In the genomic region with DNA sequence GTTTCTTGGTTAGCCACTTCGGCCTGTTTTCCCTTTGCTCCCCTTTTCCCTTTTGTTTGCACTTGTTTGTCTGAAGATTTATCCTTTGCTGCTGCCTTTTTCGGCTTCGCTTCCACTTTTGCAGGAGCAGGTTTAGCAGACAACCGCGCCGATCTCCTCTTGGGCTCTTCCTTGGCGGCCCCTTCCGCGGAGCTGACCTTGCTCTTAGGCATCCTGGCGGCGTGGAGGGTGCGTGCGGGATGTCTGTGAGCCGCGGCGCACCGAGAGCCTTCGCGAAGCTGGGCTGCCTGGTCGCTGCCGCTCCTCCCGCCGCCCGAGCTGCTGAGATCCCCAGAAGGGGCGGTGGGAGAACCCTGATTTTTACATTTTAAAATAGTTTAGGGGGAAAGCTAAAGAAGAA, we compare ENCODE assay signal across 16 cellular contexts.
A peak's percentile ranks its signal among the peaks of the same experiment; 100 is the strongest.
DNase-seq lines count a peak whose midpoint lies in the region; ATAC-seq, FAIRE-seq and TF ChIP-seq lines count a peak whose summit lies in the region.
"Had no signal": no experiment of that assay in that cellular context is flagged by ENCODE, and none has a peak within 500 bp of the region (broad histone marks: within the 10 kb centered on the region; RNA-seq: fewer than 3 reads in every experiment).

No MANE protein-coding gene starts in this region.

- H3K4me1 ChIP-seq in GM23338 (ENCODE audit: insufficient read depth): no peaks in the 10 kb centered on the region; the same call in 1 of the 2 replicates
- H3K4me1 ChIP-seq: foreskin keratinocyte had no signal

- H3K4me3 ChIP-seq in GM23338 (peak overlapping the region; percentile 41), WERI-Rb-1 (ENCODE audit: low read depth, low read length) (no peak overlapping the region)

- H3K9me3 Mint-ChIP-seq in GM23338: peaks cover 13% of the 10 kb centered on the region
- H3K9me3 Mint-ChIP-seq in activated naive CD8-positive, alpha-beta T cell (ENCODE audit: low read depth): peaks cover 4% of the 10 kb centered on the region

- H3K27ac ChIP-seq in GM23338 (ENCODE audit: low read depth) (no peak overlapping the region), WERI-Rb-1 (no peak overlapping the region)
- H3K27ac ChIP-seq: foreskin keratinocyte, VCaP had no signal

- H3K36me3 ChIP-seq in GM23338 (ENCODE audit: insufficient read depth) (no peaks in the 10 kb centered on the region), WERI-Rb-1 (no peaks in the 10 kb centered on the region)

- FAIRE-seq in GM19239 (lab: Jason Lieb, UNC): no peak

- H2AFZ ChIP-seq in GM23338: no peak overlapping the region

- TF ChIP-seq CTCF in GM23338 (conservative IDR thresholded peaks at IDR 0.05; ENCODE audit: low read depth in 2 of 2) (no peak), WERI-Rb-1 (IDR thresholded peaks at IDR 0.05; ENCODE audit: low read depth, low read length) (no peak)

- no peaks in the 10 kb centered on the region for H4K20me1 ChIP-seq in GM23338 (replicated peaks; ENCODE audit: insufficient read depth)

- no peaks in the 10 kb centered on the region for H3K9me2 ChIP-seq in GM23338 (ENCODE audit: insufficient read depth)

- no peak overlapping the region for H3K27ac Mint-ChIP-seq in GM23338
- peak overlapping the region; percentile 59 for H3K27ac Mint-ChIP-seq in activated naive CD8-positive, alpha-beta T cell
- H3K27ac Mint-ChIP-seq: stimulated activated naive B cell treated with anti-CD40 and anti-IgM and Interleukin-4, amounts not matched to agents 10 μg/mL and 1 μg/mL and 100 μg/mL, for 72 hours had no signal

- H3K36me3 Mint-ChIP-seq in GM23338 (ENCODE audit: low read depth): peaks cover 4% of the 10 kb centered on the region; the same call in 2 of the 3 replicates
- peaks cover 12% of the 10 kb centered on the region for H3K36me3 Mint-ChIP-seq in activated naive CD8-positive, alpha-beta T cell

- intact Hi-C loops in head of caudate nucleus (cut with DNase I): no loop called here

- no peaks in the 10 kb centered on the region for H3F3A ChIP-seq in GM23338 (replicated peaks; ENCODE audit: low read depth)

- DNase-seq in GM23338 (ENCODE audit: low spot score) (peak; percentile 83), head of caudate nucleus (peak in 30 of 42 donors; percentile 1 to 50 (median 18)), retina (peak; percentile 31), WERI-Rb-1 (no peak), GM19239 (ENCODE audit: insufficient read length, low spot score) (no peak)
- no peak for DNase-seq in activated effector memory CD4-positive, alpha-beta T cell treated with Interleukin-2 at 50 U/mL for 16 hours
- DNase-seq: cortex of kidney; foreskin keratinocyte; NCI-H146; NCI-H774; SIG-M5; stimulated activated CD4-positive, alpha-beta T cell treated with anti-CD3 and anti-CD28 coated beads, Interleukin-1b, Interleukin-23, amount 100 ng/mL, for 48 hours; stimulated activated naive B cell treated with anti-CD40 and anti-IgM and Interleukin-4, amounts not matched to agents 10 μg/mL and 1 μg/mL and 100 μg/mL, for 72 hours had no signal

- peaks cover 2% of the 10 kb centered on the region for H3K27me3 Mint-ChIP-seq in GM23338 (ENCODE audit: insufficient read depth, low read depth, poor library complexity)
- H3K27me3 Mint-ChIP-seq in activated naive CD8-positive, alpha-beta T cell: no peaks in the 10 kb centered on the region
- H3K27me3 Mint-ChIP-seq: stimulated activated naive B cell treated with anti-CD40 and anti-IgM and Interleukin-4, amounts not matched to agents 10 μg/mL and 1 μg/mL and 100 μg/mL, for 72 hours had no signal

- peak; percentile 95 for ATAC-seq in GM23338
- ATAC-seq: foreskin keratinocyte, left colon had no signal

- H3K4me2 ChIP-seq in GM23338: peak overlapping the region; percentile 70

- no peaks in the 10 kb centered on the region for H3K9me3 ChIP-seq in WERI-Rb-1 (ENCODE audit: severe bottlenecking)

- H3K4me3 Mint-ChIP-seq in GM23338: peak overlapping the region; percentile 61
- no peak overlapping the region for H3K4me3 Mint-ChIP-seq in activated naive CD8-positive, alpha-beta T cell
- H3K4me3 Mint-ChIP-seq: stimulated activated naive B cell treated with anti-CD40 and anti-IgM and Interleukin-4, amounts not matched to agents 10 μg/mL and 1 μg/mL and 100 μg/mL, for 72 hours had no signal

- no peaks in the 10 kb centered on the region for H3K79me2 ChIP-seq in GM23338 (replicated peaks; ENCODE audit: insufficient read depth)

- H3K4me1 Mint-ChIP-seq in GM23338: peaks cover 5% of the 10 kb centered on the region; the same call in 2 of the 3 replicates
- peaks cover 76% of the 10 kb centered on the region for H3K4me1 Mint-ChIP-seq in activated naive CD8-positive, alpha-beta T cell (ENCODE audit: low read depth)

- H3K27me3 ChIP-seq in GM23338 (ENCODE audit: insufficient read depth): no peaks in the 10 kb centered on the region
- no peaks in the 10 kb centered on the region for H3K27me3 ChIP-seq in WERI-Rb-1 (ENCODE audit: insufficient read depth, low read depth, severe bottlenecking)
- H3K27me3 ChIP-seq: foreskin keratinocyte had no signal

TF ChIP-seq in GM23338, 12 proteins besides CTCF, POLR2A, EP300 and RAD21 (continues in another document):
- TF ChIP-seq ZNF114 (CRISPR knock-in tag; IDR thresholded peaks at IDR 0.05) (no peak), STAT1 (IDR thresholded peaks at IDR 0.05; ENCODE audit: unreplicated experiment) (no peak), EZH2phosphoT487 (IDR thresholded peaks at IDR 0.05; ENCODE audit: unreplicated experiment) (no peak), JUNB (IDR thresholded peaks at IDR 0.05; ENCODE audit: unreplicated experiment) (no peak)
- TF ChIP-seq, protein P1, sequence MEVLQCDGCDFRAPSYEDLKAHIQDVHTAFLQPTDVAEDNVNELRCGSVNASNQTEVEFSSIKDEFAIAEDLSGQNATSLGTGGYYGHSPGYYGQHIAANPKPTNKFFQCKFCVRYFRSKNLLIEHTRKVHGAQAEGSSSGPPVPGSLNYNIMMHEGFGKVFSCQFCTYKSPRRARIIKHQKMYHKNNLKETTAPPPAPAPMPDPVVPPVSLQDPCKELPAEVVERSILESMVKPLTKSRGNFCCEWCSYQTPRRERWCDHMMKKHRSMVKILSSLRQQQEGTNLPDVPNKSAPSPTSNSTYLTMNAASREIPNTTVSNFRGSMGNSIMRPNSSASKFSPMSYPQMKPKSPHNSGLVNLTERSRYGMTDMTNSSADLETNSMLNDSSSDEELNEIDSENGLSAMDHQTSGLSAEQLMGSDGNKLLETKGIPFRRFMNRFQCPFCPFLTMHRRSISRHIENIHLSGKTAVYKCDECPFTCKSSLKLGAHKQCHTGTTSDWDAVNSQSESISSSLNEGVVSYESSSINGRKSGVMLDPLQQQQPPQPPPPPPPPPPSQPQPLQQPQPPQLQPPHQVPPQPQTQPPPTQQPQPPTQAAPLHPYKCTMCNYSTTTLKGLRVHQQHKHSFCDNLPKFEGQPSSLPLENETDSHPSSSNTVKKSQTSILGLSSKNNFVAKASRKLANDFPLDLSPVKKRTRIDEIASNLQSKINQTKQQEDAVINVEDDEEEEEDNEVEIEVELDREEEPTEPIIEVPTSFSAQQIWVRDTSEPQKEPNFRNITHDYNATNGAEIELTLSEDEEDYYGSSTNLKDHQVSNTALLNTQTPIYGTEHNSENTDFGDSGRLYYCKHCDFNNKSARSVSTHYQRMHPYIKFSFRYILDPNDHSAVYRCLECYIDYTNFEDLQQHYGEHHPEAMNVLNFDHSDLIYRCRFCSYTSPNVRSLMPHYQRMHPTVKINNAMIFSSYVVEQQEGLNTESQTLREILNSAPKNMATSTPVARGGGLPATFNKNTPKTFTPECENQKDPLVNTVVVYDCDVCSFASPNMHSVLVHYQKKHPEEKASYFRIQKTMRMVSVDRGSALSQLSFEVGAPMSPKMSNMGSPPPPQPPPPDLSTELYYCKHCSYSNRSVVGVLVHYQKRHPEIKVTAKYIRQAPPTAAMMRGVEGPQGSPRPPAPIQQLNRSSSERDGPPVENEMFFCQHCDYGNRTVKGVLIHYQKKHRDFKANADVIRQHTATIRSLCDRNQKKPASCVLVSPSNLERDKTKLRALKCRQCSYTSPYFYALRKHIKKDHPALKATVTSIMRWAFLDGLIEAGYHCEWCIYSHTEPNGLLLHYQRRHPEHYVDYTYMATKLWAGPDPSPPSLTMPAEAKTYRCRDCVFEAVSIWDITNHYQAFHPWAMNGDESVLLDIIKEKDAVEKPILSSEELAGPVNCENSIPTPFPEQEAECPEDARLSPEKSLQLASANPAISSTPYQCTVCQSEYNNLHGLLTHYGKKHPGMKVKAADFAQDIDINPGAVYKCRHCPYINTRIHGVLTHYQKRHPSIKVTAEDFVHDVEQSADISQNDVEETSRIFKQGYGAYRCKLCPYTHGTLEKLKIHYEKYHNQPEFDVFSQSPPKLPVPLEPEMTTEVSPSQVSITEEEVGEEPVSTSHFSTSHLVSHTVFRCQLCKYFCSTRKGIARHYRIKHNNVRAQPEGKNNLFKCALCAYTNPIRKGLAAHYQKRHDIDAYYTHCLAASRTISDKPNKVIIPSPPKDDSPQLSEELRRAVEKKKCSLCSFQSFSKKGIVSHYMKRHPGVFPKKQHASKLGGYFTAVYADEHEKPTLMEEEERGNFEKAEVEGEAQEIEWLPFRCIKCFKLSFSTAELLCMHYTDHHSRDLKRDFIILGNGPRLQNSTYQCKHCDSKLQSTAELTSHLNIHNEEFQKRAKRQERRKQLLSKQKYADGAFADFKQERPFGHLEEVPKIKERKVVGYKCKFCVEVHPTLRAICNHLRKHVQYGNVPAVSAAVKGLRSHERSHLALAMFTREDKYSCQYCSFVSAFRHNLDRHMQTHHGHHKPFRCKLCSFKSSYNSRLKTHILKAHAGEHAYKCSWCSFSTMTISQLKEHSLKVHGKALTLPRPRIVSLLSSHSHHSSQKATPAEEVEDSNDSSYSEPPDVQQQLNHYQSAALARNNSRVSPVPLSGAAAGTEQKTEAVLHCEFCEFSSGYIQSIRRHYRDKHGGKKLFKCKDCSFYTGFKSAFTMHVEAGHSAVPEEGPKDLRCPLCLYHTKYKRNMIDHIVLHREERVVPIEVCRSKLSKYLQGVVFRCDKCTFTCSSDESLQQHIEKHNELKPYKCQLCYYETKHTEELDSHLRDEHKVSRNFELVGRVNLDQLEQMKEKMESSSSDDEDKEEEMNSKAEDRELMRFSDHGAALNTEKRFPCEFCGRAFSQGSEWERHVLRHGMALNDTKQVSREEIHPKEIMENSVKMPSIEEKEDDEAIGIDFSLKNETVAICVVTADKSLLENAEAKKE (CRISPR knock-in tag; IDR thresholded peaks at IDR 0.05): no peak

Comparison
In these comparisons a context has a peak if more than half of its experiments do, and no peak if none do; other contexts are left out.
1. DNase-seq: peak in GM23338 (single experiment), head of caudate nucleus (30 of 42) and retina (single experiment); none in activated effector memory CD4-positive, alpha-beta T cell treated with Interleukin-2 at 50 U/mL for 16 hours (single experiment), WERI-Rb-1 (single experiment) and GM19239 (single experiment).